In genomic region chr10:5584895-5585516, GRCh38 we compare ENCODE assay signal across 8 cellular contexts.
A peak's percentile ranks its signal among the peaks of the same experiment; 100 is the strongest.
DNase-seq lines count a peak whose midpoint lies in the region; ATAC-seq and TF ChIP-seq lines count a peak whose summit lies in the region.

No MANE protein-coding gene starts in this region.

- intact Hi-C loops in activated CD4-positive, alpha-beta memory T cell treated with anti-CD3 and anti-CD28 coated beads for 36 hours (cut with micrococcal nuclease), result no loop called here

- CTCF ChIA-PET in activated CD4-positive, alpha-beta memory T cell treated with anti-CD3 and anti-CD28 coated beads for 36 hours (lab: Charles Lee), result interaction anchor here (1.1 to 5.0 kb wide), 3 partner anchors 35 to 143 kb away, joined by 3 to 18 read pairs (median 3); no protein-coding TSS in a partner anchor
- CTCF ChIA-PET in activated CD4-positive, alpha-beta memory T cell treated with anti-CD3 and anti-CD28 coated beads, Interleukin-2, amount 10 ng/mL, durations not matched to agents 7 days and 5 days (lab: Charles Lee), result interaction anchor here (1.4 kb wide), 1 partner anchor 38 kb away, joined by 5 read pairs; no protein-coding TSS in a partner anchor

- no peaks in the 10 kb centered on the region for H3K9me3 Mint-ChIP-seq in activated CD4-positive, alpha-beta memory T cell treated with anti-CD3 and anti-CD28 coated beads for 36 hours
- H3K9me3 Mint-ChIP-seq in activated CD4-positive, alpha-beta memory T cell treated with anti-CD3 and anti-CD28 coated beads, Interleukin-2, amount 10 ng/mL, durations not matched to agents 7 days and 5 days, result no peaks in the 10 kb centered on the region
- H3K9me3 Mint-ChIP-seq in chondrocyte (ENCODE audit: low read depth), result peaks cover 9% of the 10 kb centered on the region
- no peaks in the 10 kb centered on the region for H3K9me3 Mint-ChIP-seq in stimulated activated memory B cell treated with anti-CD40 and anti-IgM and Interleukin-4, amounts not matched to agents 10 μg/mL and 1 μg/mL and 100 μg/mL, for 72 hours

- ATAC-seq in HG03439 (IDR thresholded peaks at IDR 0.05; ENCODE audit: unreplicated experiment), result peak; percentile 73
- ATAC-seq in stimulated activated memory B cell treated with anti-CD40 and anti-IgM and Interleukin-4, amounts not matched to agents 10 μg/mL and 1 μg/mL and 100 μg/mL, for 72 hours, result peak; percentile 56

- no peaks in the 10 kb centered on the region for H3K36me3 Mint-ChIP-seq in activated CD4-positive, alpha-beta memory T cell treated with anti-CD3 and anti-CD28 coated beads for 36 hours
- H3K36me3 Mint-ChIP-seq in activated CD4-positive, alpha-beta memory T cell treated with anti-CD3 and anti-CD28 coated beads, Interleukin-2, amount 10 ng/mL, durations not matched to agents 7 days and 5 days (ENCODE audit: low read depth), result no peaks in the 10 kb centered on the region
- peaks cover 5% of the 10 kb centered on the region for H3K36me3 Mint-ChIP-seq in chondrocyte (ENCODE audit: low read depth)
- H3K36me3 Mint-ChIP-seq in stimulated activated memory B cell treated with anti-CD40 and anti-IgM and Interleukin-4, amounts not matched to agents 10 μg/mL and 1 μg/mL and 100 μg/mL, for 72 hours, result no peaks in the 10 kb centered on the region

- peaks cover 2% of the 10 kb centered on the region for H3K27me3 Mint-ChIP-seq in activated CD4-positive, alpha-beta memory T cell treated with anti-CD3 and anti-CD28 coated beads for 36 hours
- peaks cover 10% of the 10 kb centered on the region for H3K27me3 Mint-ChIP-seq in activated CD4-positive, alpha-beta memory T cell treated with anti-CD3 and anti-CD28 coated beads, Interleukin-2, amount 10 ng/mL, durations not matched to agents 7 days and 5 days
- no peaks in the 10 kb centered on the region for H3K27me3 Mint-ChIP-seq in chondrocyte (ENCODE audit: low read depth)
- H3K27me3 Mint-ChIP-seq in stimulated activated memory B cell treated with anti-CD40 and anti-IgM and Interleukin-4, amounts not matched to agents 10 μg/mL and 1 μg/mL and 100 μg/mL, for 72 hours, result peaks cover 27% of the 10 kb centered on the region

- H3K27ac Mint-ChIP-seq in activated CD4-positive, alpha-beta memory T cell treated with anti-CD3 and anti-CD28 coated beads for 36 hours, result no peak overlapping the region
- no peak overlapping the region for H3K27ac Mint-ChIP-seq in activated CD4-positive, alpha-beta memory T cell treated with anti-CD3 and anti-CD28 coated beads, Interleukin-2, amount 10 ng/mL, durations not matched to agents 7 days and 5 days
- no peak overlapping the region for H3K27ac Mint-ChIP-seq in chondrocyte (ENCODE audit: unreplicated experiment)
- H3K27ac Mint-ChIP-seq in stimulated activated memory B cell treated with anti-CD40 and anti-IgM and Interleukin-4, amounts not matched to agents 10 μg/mL and 1 μg/mL and 100 μg/mL, for 72 hours, result no peak overlapping the region

- H3K4me3 Mint-ChIP-seq in activated CD4-positive, alpha-beta memory T cell treated with anti-CD3 and anti-CD28 coated beads for 36 hours, result no peak overlapping the region
- H3K4me3 Mint-ChIP-seq in activated CD4-positive, alpha-beta memory T cell treated with anti-CD3 and anti-CD28 coated beads, Interleukin-2, amount 10 ng/mL, durations not matched to agents 7 days and 5 days, result no peak overlapping the region
- no peak overlapping the region for H3K4me3 Mint-ChIP-seq in chondrocyte (ENCODE audit: unreplicated experiment)
- H3K4me3 Mint-ChIP-seq in stimulated activated memory B cell treated with anti-CD40 and anti-IgM and Interleukin-4, amounts not matched to agents 10 μg/mL and 1 μg/mL and 100 μg/mL, for 72 hours, result no peak overlapping the region

- POLR2A ChIA-PET in activated CD4-positive, alpha-beta memory T cell treated with anti-CD3 and anti-CD28 coated beads for 36 hours (lab: Charles Lee), result interaction anchor here (1.1 kb wide), 1 partner anchor 21 kb away, joined by 3 read pairs; no protein-coding TSS in a partner anchor
- POLR2A ChIA-PET in activated CD4-positive, alpha-beta memory T cell treated with anti-CD3 and anti-CD28 coated beads, Interleukin-2, amount 10 ng/mL, durations not matched to agents 7 days and 5 days (lab: Charles Lee), result interaction anchor here (1.2 kb wide), 1 partner anchor 9 kb away, joined by 3 read pairs; no protein-coding TSS in a partner anchor

- DNase-seq in activated CD4-positive, alpha-beta memory T cell treated with anti-CD3 and anti-CD28 coated beads for 36 hours, result peak; percentile 33
- no peak for DNase-seq in activated CD4-positive, alpha-beta memory T cell treated with anti-CD3 and anti-CD28 coated beads, Interleukin-2, amount 10 ng/mL, durations not matched to agents 7 days and 5 days
- peak; percentile 44 for DNase-seq in chondrocyte (ENCODE audit: low spot score)
- DNase-seq in stimulated activated CD4-positive, alpha-beta T cell treated with anti-CD3 and anti-CD28 coated beads, Interleukin-4, amount 100 ng/mL, for 1 hour, result no peak
- no peak for DNase-seq in occipital lobe (lab: John Stamatoyannopoulos, UW)
- no peak for DNase-seq in stimulated activated naive CD4-positive, alpha-beta T cell treated with Interleukin-2 at 50 U/mL for 16 hours (lab: John Stamatoyannopoulos, UW)

- peaks cover 7% of the 10 kb centered on the region for H3K4me1 Mint-ChIP-seq in activated CD4-positive, alpha-beta memory T cell treated with anti-CD3 and anti-CD28 coated beads for 36 hours (ENCODE audit: low read depth)
- H3K4me1 Mint-ChIP-seq in activated CD4-positive, alpha-beta memory T cell treated with anti-CD3 and anti-CD28 coated beads, Interleukin-2, amount 10 ng/mL, durations not matched to agents 7 days and 5 days, result peaks cover 4% of the 10 kb centered on the region
- H3K4me1 Mint-ChIP-seq in chondrocyte (ENCODE audit: low read depth), result peaks cover 19% of the 10 kb centered on the region
- peaks cover 42% of the 10 kb centered on the region for H3K4me1 Mint-ChIP-seq in stimulated activated memory B cell treated with anti-CD40 and anti-IgM and Interleukin-4, amounts not matched to agents 10 μg/mL and 1 μg/mL and 100 μg/mL, for 72 hours

- TF ChIP-seq CTCF in chondrocyte (IDR thresholded peaks at IDR 0.05), result no peak

Comparison
In these comparisons a context has a peak if more than half of its experiments do, and no peak if none do; other contexts are left out.
1. DNase-seq: peak in activated CD4-positive, alpha-beta memory T cell treated with anti-CD3 and anti-CD28 coated beads for 36 hours (single experiment) and chondrocyte (single experiment); none in activated CD4-positive, alpha-beta memory T cell treated with anti-CD3 and anti-CD28 coated beads, Interleukin-2, amount 10 ng/mL, durations not matched to agents 7 days and 5 days (single experiment), stimulated activated CD4-positive, alpha-beta T cell treated with anti-CD3 and anti-CD28 coated beads, Interleukin-4, amount 100 ng/mL, for 1 hour (single experiment), occipital lobe (single experiment) and stimulated activated naive CD4-positive, alpha-beta T cell treated with Interleukin-2 at 50 U/mL for 16 hours (single experiment).